In the genomic region with DNA sequence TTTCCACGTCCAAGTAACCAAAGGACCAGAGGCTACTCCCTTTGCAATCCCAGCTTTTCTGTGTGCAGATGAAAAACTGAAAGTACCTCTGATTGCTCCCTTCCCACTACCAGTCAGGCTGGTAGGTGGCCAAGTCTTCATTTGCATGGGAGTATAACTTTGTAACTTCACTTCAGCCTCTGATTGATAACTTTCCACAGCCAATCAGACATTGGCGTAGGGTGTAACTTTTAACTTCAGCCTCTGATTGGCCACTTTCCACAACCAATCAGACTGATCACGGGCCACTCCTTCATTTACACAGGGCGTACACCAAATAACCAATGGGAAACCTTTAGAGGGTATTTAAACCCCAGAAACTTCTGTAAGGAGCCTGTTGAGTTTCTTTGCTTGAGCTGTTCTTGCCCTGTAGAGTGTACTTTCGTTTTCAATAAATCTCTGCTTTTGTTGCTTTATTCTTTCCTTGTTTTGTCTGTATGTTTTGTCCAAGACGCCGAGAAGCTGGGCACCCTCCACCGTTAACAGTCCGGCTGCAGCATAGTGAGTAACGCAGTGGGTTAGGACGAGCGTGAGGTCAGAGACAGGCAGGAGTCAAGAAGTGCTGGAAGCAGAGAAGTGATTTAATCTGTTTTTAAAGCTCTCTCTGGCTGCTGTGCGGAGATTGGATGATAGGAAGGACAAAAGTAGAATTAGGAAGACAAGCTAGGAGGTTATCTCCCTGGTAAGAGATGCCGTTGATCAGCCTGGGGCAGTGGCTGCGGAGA, we compare ENCODE assay signal across 9 cellular contexts. TPM values are rescaled to one million over a fixed set of nuclear protein-coding genes. Genes with fewer than 3 reads are reported as not detected.
A peak's percentile ranks its signal among the peaks of the same experiment; 100 is the strongest.
DNase-seq lines count a peak whose midpoint lies in the region; ATAC-seq, FAIRE-seq and TF ChIP-seq lines count a peak whose summit lies in the region.
"Had no signal": no experiment of that assay in that cellular context is flagged by ENCODE, and none has a peak within 500 bp of the region (broad histone marks: within the 10 kb centered on the region; RNA-seq: fewer than 3 reads in every experiment).

No MANE protein-coding gene starts in this region.

- H3K9me3 ChIP-seq in kidney (ENCODE audit: control insufficient read depth in 1 of 2, low read length in 2 of 2) (no peaks in the 10 kb centered on the region), thoracic aorta (peaks cover 1% of the 10 kb centered on the region)

- intact Hi-C loops in kidney (cut with DNase I): no loop called here

- no peaks in the 10 kb centered on the region for H3K36me3 ChIP-seq in ACC112 (ENCODE audit: insufficient read depth, low read length)
- peaks cover 1% of the 10 kb centered on the region for H3K36me3 ChIP-seq in H7 (replicated peaks; ENCODE audit: control insufficient read depth, insufficient read depth, low read length)
- H3K36me3 ChIP-seq in kidney (ENCODE audit: control insufficient read depth in 1 of 2, insufficient read depth in 2 of 2, low read length in 2 of 2): no peaks in the 10 kb centered on the region
- H3K36me3 ChIP-seq in thoracic aorta: no peaks in the 10 kb centered on the region

- peaks cover 3% of the 10 kb centered on the region for H3K4me1 ChIP-seq in ACC112 (ENCODE audit: control insufficient read depth, insufficient read depth, low read length, unreplicated experiment)
- H3K4me1 ChIP-seq in kidney (ENCODE audit: control insufficient read depth in 1 of 2, insufficient read depth in 1 of 2, low read depth in 1 of 2, low read length in 2 of 2): peaks cover 4 to 10% of the 10 kb centered on the region in 2 donors
- H3K4me1 ChIP-seq in thoracic aorta (ENCODE audit: control insufficient read depth in 1 of 2, low read depth in 2 of 2): peaks cover 14 to 25% of the 10 kb centered on the region in 2 donors

- TF ChIP-seq CTCF in kidney (IDR thresholded peaks at IDR 0.05; ENCODE audit: borderline replicate concordance, extremely low read depth, insufficient read depth): no peak
- no peak for TF ChIP-seq CTCF in thoracic aorta (IDR thresholded peaks at IDR 0.05)

- DNase-seq in H7 (peak; percentile 86), NCI-H69 (lab: John Stamatoyannopoulos, UW) (peak; percentile 94), T47D (ENCODE audit: low read depth in 1 of 2, low spot score in 1 of 2) (peak; percentile 98 to 100), kidney (no peak), thoracic aorta (ENCODE audit: low spot score) (peak; percentile 53)
- DNase-seq in activated naive CD4-positive, alpha-beta T cell (lab: John Stamatoyannopoulos, UW): no peak

- in situ Hi-C loops in T47D (cut with HindIII; ENCODE audit: low pct_unique_long_range_greater_than_20kb, low sequenced_read_pairs): no loop called here

- H3K27me3 ChIP-seq in ACC112 (ENCODE audit: insufficient read depth, low read length): no peaks in the 10 kb centered on the region
- H3K27me3 ChIP-seq in H7 (ENCODE audit: control insufficient read depth, insufficient read depth, low read length): no peaks in the 10 kb centered on the region
- H3K27me3 ChIP-seq in thoracic aorta (replicated peaks; ENCODE audit: insufficient read depth): no peaks in the 10 kb centered on the region

- H3K4me3 ChIP-seq in ACC112 (ENCODE audit: low read depth, low read length) (peak overlapping the region; percentile 76), H7 (ENCODE audit: insufficient read depth, low read depth, low read length) (0 out of 2 replicates have a peak overlapping the region, but pooled peaks have one; percentile 8), kidney (ENCODE audit: low read length in 2 of 2) (peak overlapping the region; percentile 59 to 72), thoracic aorta (peak overlapping the region; percentile 69)

- H3K79me2 ChIP-seq in ACC112 (ENCODE audit: control insufficient read depth, insufficient read depth, low read length, unreplicated experiment): peaks cover 15% of the 10 kb centered on the region

- H3K27ac ChIP-seq in ACC112 (ENCODE audit: low read depth, low read length) (no peak overlapping the region), kidney (ENCODE audit: low read depth in 2 of 2, low read length in 2 of 2) (peak overlapping the region in 1 of 2 donors; percentile 57), thoracic aorta (peak overlapping the region; percentile 73 to 85)

- peak; percentile 86 for ATAC-seq in thoracic aorta (ENCODE audit: insufficient number of reproducible peaks, low FRiP score, low read depth)
- no peak for ATAC-seq in HG02852 (IDR thresholded peaks at IDR 0.05; ENCODE audit: unreplicated experiment)

- peak overlapping the region; percentile 92 for H2AFZ ChIP-seq in ACC112 (ENCODE audit: low read length, unreplicated experiment)

- peak; percentile 74 for FAIRE-seq in kidney (lab: Jason Lieb, UNC)

- H3K9ac ChIP-seq in kidney (ENCODE audit: low read length in 2 of 2): peak overlapping the region; percentile 12 to 28

RNA-seq across cellular contexts. Expression of a gene that starts 3.5 kb away (rescaled TPM):
- 53.1 and 61.9 TPM in 2 replicates for total RNA-seq in H7 (2014; rRNA removed; shearing (Covaris generic))
- total RNA-seq in kidney (26.4 TPM), thoracic aorta (10 to 100 TPM; 12.3 to 33.3 TPM)
- 13.0 TPM for polyA plus RNA-seq in kidney (ENCODE audit: insufficient read depth, low read depth, low replicate concordance)

RNA-seq across cellular contexts. Expression of a gene that starts 25.7 kb away (rescaled TPM):
- total RNA-seq in H7 (2014; rRNA removed; shearing (Covaris generic)): 0.11 and 0.31 TPM in 2 replicates
- not detected for total RNA-seq in kidney
- polyA plus RNA-seq in kidney (ENCODE audit: insufficient read depth, low read depth, low replicate concordance): not detected
- total RNA-seq in thoracic aorta: not detected
- total RNA-seq: mononuclear cell had no signal

Comparison
In these comparisons a context has a peak if more than half of its experiments do, and no peak if none do; other contexts are left out.
1. H3K4me3 ChIP-seq: peak in every context shown above with its lines; median percentile 76 in ACC112; 69 in thoracic aorta; 66 in kidney; 8 in H7.
2. DNase-seq: peak in H7 (single experiment), NCI-H69 (single experiment), T47D (2 of 2) and thoracic aorta (single experiment); none in kidney (single experiment) and activated naive CD4-positive, alpha-beta T cell (0 of 4).